In genomic region chr1:165408518-165408917, GRCh38 we compare ENCODE assay signal across 8 cellular contexts. TPM values are rescaled to one million over a fixed set of nuclear protein-coding genes. Genes with fewer than 3 reads are reported as not detected.
DNase-seq lines count a peak whose midpoint lies in the region; ATAC-seq and TF ChIP-seq lines count a peak whose summit lies in the region.

No MANE protein-coding gene starts in this region.

- no peaks in the 10 kb centered on the region for H3K36me3 Mint-ChIP-seq in activated CD4-positive, alpha-beta T cell treated with anti-CD3 and anti-CD28 coated beads, Interleukin-2, amount 10 ng/mL, durations not matched to agents 24 days and 14 days (ENCODE audit: low read depth)

- H3K27me3 Mint-ChIP-seq in activated CD4-positive, alpha-beta T cell treated with anti-CD3 and anti-CD28 coated beads, Interleukin-2, amount 10 ng/mL, durations not matched to agents 24 days and 14 days = peaks cover 43% of the 10 kb centered on the region

- H3K4me1 Mint-ChIP-seq in activated CD4-positive, alpha-beta T cell treated with anti-CD3 and anti-CD28 coated beads, Interleukin-2, amount 10 ng/mL, durations not matched to agents 24 days and 14 days = peaks cover 2% of the 10 kb centered on the region

- no peaks in the 10 kb centered on the region for H3K36me3 ChIP-seq in adrenal gland (replicated peaks in 1 of 2)

- DNase-seq in activated CD4-positive, alpha-beta T cell treated with anti-CD3 and anti-CD28 coated beads for 48 hours = peak; percentile 14
- DNase-seq in activated CD4-positive, alpha-beta T cell treated with anti-CD3 and anti-CD28 coated beads, Interleukin-2, amount 10 ng/mL, durations not matched to agents 24 days and 14 days = no peak
- peak; percentile 29 for DNase-seq in NCI-H1092 (lab: John Stamatoyannopoulos, UW)
- DNase-seq in adrenal gland = peak in 5 of 7 donors; percentile 23 to 50 (median 35)
- DNase-seq in left kidney (ENCODE audit: low read depth, low spot score) = peak; percentile 70
- no peak for DNase-seq in GM03348 (ENCODE audit: low spot score)
- no peak for DNase-seq in C1 segment of cervical spinal cord (lab: John Stamatoyannopoulos, UW)

- intact Hi-C loops in activated CD4-positive, alpha-beta T cell treated with anti-CD3 and anti-CD28 coated beads, Interleukin-2, amount 10 ng/mL, durations not matched to agents 24 days and 14 days (cut with micrococcal nuclease) = no loop called here
- intact Hi-C loops in adrenal gland (cut with DNase I) = loop anchor here in 1 of 2 donors (5.0 kb wide), 1 partner anchor 184 kb away; no protein-coding TSS in a partner anchor

- no peak overlapping the region for H3K4me3 Mint-ChIP-seq in activated CD4-positive, alpha-beta T cell treated with anti-CD3 and anti-CD28 coated beads, Interleukin-2, amount 10 ng/mL, durations not matched to agents 24 days and 14 days

- H3K4me1 ChIP-seq in adrenal gland (replicated peaks in 1 of 2) = no peaks in the 10 kb centered on the region

- H3K27ac Mint-ChIP-seq in activated CD4-positive, alpha-beta T cell treated with anti-CD3 and anti-CD28 coated beads, Interleukin-2, amount 10 ng/mL, durations not matched to agents 24 days and 14 days = no peak overlapping the region

- TF ChIP-seq CTCF in adrenal gland (IDR thresholded peaks at IDR 0.05) = peak in 5 of 6 experiments; percentile 4 to 51 (median 26)

- H3K4me3 ChIP-seq in adrenal gland = no peak overlapping the region

- no peaks in the 10 kb centered on the region for H3K9me3 Mint-ChIP-seq in activated CD4-positive, alpha-beta T cell treated with anti-CD3 and anti-CD28 coated beads, Interleukin-2, amount 10 ng/mL, durations not matched to agents 24 days and 14 days

- H3K27me3 ChIP-seq in adrenal gland = peaks cover 1% of the 10 kb centered on the region

- H3K9me3 ChIP-seq in adrenal gland (replicated peaks in 1 of 3) = no peaks in the 10 kb centered on the region

- 43 to 50% (median 45%) methylated on average over 6 of the region's 6 CpGs for WGBS in adrenal gland, 4 donors

- no peak for TF ChIP-seq POLR2A in adrenal gland (IDR thresholded peaks at IDR 0.05)

- H3K27ac ChIP-seq in adrenal gland = no peak overlapping the region

- no peak for ATAC-seq in HG02642 (IDR thresholded peaks at IDR 0.05; ENCODE audit: poor library complexity, unreplicated experiment)

RNA-seq across cellular contexts. Expression of gene RXRG, which starts 36.4 kb away (rescaled TPM):
- total RNA-seq in activated CD4-positive, alpha-beta T cell treated with anti-CD3 and anti-CD28 coated beads, Interleukin-2, amount 10 ng/mL, durations not matched to agents 24 days and 14 days = not detected in 2 replicates
- total RNA-seq in adrenal gland = 1 to 10 TPM in 4 of 8 donors, under 1 TPM in 2, not detected in 2; 0.36 to 2.4 (median 1.3) TPM
- polyA plus RNA-seq in adrenal gland = 1 to 10 TPM in 1 of 3 donors, under 1 TPM in 2; 0.68 to 2.1 (median 0.80) TPM

RNA-seq across cellular contexts. Expression of gene LMX1A, which starts 52.0 kb away (rescaled TPM):
- total RNA-seq in activated CD4-positive, alpha-beta T cell treated with anti-CD3 and anti-CD28 coated beads, Interleukin-2, amount 10 ng/mL, durations not matched to agents 24 days and 14 days = not detected in 2 replicates
- total RNA-seq in adrenal gland = not detected
- under 1 TPM in 1 of 3 donors, not detected in 2; 0.08 TPM for polyA plus RNA-seq in adrenal gland

Comparison
In these comparisons a context has a peak if more than half of its experiments do, and no peak if none do; other contexts are left out.
1. DNase-seq: peak in activated CD4-positive, alpha-beta T cell treated with anti-CD3 and anti-CD28 coated beads for 48 hours (single experiment), NCI-H1092 (single experiment), adrenal gland (5 of 7) and left kidney (single experiment); none in activated CD4-positive, alpha-beta T cell treated with anti-CD3 and anti-CD28 coated beads, Interleukin-2, amount 10 ng/mL, durations not matched to agents 24 days and 14 days (single experiment), GM03348 (single experiment) and C1 segment of cervical spinal cord (0 of 14).